Comparison of ENCODE assay signal across 1 cellular context in the genomic region with DNA sequence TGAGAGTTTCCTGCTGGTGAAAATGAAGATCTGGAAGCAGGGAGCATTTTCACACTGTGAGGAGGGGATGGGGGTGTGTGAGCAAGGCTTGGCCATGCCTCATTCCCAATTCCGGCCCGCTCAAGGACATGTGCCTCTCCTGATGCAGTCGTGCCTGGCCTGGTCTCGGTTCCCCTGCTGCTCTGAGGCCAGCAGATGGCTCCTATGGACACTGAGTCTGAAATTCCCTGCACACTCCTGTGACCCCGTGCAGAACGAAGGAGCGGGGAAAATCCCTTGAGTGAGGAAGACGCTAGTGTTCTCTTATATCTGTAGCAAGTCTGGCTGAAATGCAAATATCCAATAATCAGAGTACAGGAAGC.
TF ChIP-seq lines count a peak whose summit lies in the region.

No MANE protein-coding gene starts in this region.

TF ChIP-seq in GM12878, 131 proteins besides CTCF, POLR2A, EP300 and RAD21:
- TF ChIP-seq, protein P1, sequence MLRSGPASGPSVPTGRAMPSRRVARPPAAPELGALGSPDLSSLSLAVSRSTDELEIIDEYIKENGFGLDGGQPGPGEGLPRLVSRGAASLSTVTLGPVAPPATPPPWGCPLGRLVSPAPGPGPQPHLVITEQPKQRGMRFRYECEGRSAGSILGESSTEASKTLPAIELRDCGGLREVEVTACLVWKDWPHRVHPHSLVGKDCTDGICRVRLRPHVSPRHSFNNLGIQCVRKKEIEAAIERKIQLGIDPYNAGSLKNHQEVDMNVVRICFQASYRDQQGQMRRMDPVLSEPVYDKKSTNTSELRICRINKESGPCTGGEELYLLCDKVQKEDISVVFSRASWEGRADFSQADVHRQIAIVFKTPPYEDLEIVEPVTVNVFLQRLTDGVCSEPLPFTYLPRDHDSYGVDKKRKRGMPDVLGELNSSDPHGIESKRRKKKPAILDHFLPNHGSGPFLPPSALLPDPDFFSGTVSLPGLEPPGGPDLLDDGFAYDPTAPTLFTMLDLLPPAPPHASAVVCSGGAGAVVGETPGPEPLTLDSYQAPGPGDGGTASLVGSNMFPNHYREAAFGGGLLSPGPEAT (IDR thresholded peaks at IDR 0.05; ENCODE audit: low read depth) = 0 out of 2 replicates have a peak, but pooled peaks have one; percentile 18
- TF ChIP-seq RCOR1 (conservative IDR thresholded peaks at IDR 0.05; ENCODE audit: low read depth, low read length) (0 out of 2 replicates have a peak, but pooled peaks have one; percentile 5), SREBF1 (IDR thresholded peaks at IDR 0.05; ENCODE audit: low read length) (no peak), ZNF274 (IDR thresholded peaks at IDR 0.05; ENCODE audit: insufficient read depth, insufficient read length) (no peak), BHLHE40 (IDR thresholded peaks at IDR 0.05; ENCODE audit: borderline replicate concordance in 1 of 2, low read depth in 2 of 2, low read length in 1 of 2) (peak; percentile 50 to 79; a peak in 3 of 4 replicates), PAX5 (IDR thresholded peaks at IDR 0.05; ENCODE audit: borderline replicate concordance, low read depth, low read length) (0 out of 2 replicates have a peak, but pooled peaks have one; percentile 5), ETV6 (conservative IDR thresholded peaks at IDR 0.05 in 1 of 2, IDR thresholded peaks at IDR 0.05 in 1 of 2; ENCODE audit: borderline replicate concordance in 1 of 2, low read depth in 1 of 2) (no peak), IKZF2 (IDR thresholded peaks at IDR 0.05) (peak in 1 of 2 experiments; percentile 52), SMC3 (IDR thresholded peaks at IDR 0.05; ENCODE audit: borderline replicate concordance, low read length) (peak; percentile 23; the same call in 1 of the 2 replicates), NR2F1 (conservative IDR thresholded peaks at IDR 0.05) (peak; percentile 62; the same call in 1 of the 2 replicates)
- TF ChIP-seq, protein P2, sequence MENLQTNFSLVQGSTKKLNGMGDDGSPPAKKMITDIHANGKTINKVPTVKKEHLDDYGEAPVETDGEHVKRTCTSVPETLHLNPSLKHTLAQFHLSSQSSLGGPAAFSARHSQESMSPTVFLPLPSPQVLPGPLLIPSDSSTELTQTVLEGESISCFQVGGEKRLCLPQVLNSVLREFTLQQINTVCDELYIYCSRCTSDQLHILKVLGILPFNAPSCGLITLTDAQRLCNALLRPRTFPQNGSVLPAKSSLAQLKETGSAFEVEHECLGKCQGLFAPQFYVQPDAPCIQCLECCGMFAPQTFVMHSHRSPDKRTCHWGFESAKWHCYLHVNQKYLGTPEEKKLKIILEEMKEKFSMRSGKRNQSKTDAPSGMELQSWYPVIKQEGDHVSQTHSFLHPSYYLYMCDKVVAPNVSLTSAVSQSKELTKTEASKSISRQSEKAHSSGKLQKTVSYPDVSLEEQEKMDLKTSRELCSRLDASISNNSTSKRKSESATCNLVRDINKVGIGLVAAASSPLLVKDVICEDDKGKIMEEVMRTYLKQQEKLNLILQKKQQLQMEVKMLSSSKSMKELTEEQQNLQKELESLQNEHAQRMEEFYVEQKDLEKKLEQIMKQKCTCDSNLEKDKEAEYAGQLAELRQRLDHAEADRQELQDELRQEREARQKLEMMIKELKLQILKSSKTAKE (IDR thresholded peaks at IDR 0.05; ENCODE audit: low read depth, poor library complexity, severe bottlenecking) = peak; percentile 53
- TF ChIP-seq, protein P3, sequence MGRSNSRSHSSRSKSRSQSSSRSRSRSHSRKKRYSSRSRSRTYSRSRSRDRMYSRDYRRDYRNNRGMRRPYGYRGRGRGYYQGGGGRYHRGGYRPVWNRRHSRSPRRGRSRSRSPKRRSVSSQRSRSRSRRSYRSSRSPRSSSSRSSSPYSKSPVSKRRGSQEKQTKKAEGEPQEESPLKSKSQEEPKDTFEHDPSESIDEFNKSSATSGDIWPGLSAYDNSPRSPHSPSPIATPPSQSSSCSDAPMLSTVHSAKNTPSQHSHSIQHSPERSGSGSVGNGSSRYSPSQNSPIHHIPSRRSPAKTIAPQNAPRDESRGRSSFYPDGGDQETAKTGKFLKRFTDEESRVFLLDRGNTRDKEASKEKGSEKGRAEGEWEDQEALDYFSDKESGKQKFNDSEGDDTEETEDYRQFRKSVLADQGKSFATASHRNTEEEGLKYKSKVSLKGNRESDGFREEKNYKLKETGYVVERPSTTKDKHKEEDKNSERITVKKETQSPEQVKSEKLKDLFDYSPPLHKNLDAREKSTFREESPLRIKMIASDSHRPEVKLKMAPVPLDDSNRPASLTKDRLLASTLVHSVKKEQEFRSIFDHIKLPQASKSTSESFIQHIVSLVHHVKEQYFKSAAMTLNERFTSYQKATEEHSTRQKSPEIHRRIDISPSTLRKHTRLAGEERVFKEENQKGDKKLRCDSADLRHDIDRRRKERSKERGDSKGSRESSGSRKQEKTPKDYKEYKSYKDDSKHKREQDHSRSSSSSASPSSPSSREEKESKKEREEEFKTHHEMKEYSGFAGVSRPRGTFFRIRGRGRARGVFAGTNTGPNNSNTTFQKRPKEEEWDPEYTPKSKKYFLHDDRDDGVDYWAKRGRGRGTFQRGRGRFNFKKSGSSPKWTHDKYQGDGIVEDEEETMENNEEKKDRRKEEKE (IDR thresholded peaks at IDR 0.05) = no peak
